8 cellular contexts compared by ENCODE assay signal in genomic region chr6:132812756-132813172, GRCh38. TPM values are rescaled to one million over a fixed set of nuclear protein-coding genes. Genes with fewer than 3 reads are reported as not detected.
DNase-seq lines count a peak whose midpoint lies in the region; ATAC-seq and TF ChIP-seq lines count a peak whose summit lies in the region.

No MANE protein-coding gene starts in this region.

- H3K4me2 ChIP-seq in osteoblast (ENCODE audit: insufficient read depth, low read length), result peak overlapping the region; percentile 92

- peak overlapping the region; percentile 100 for H2AFZ ChIP-seq in osteoblast (ENCODE audit: low read length)

- H3K27me3 Mint-ChIP-seq in endodermal cell (ENCODE audit: insufficient read depth), result peaks cover 3% of the 10 kb centered on the region

- no peaks in the 10 kb centered on the region for H3K4me1 ChIP-seq in endodermal cell (ENCODE audit: control insufficient read depth, insufficient read depth, low read length)
- H3K4me1 ChIP-seq in osteoblast (ENCODE audit: insufficient read depth, low read length), result peaks cover 36% of the 10 kb centered on the region

- H3K9ac ChIP-seq in endodermal cell (ENCODE audit: extremely low read depth, low read length, poor library complexity, severe bottlenecking), result peak overlapping the region; percentile 94

- H3K9me3 Mint-ChIP-seq in endodermal cell, result no peaks in the 10 kb centered on the region

- peak; percentile 26 for DNase-seq in NCI-H748 treated with DMSO at 0.1 percent for 48 hours (lab: John Stamatoyannopoulos, UW)
- peak; percentile 44 for DNase-seq in endodermal cell
- DNase-seq in osteoblast (ENCODE audit: insufficient read length, low spot score, missing footprints), result no peak
- no peak for DNase-seq in amniotic stem cell (lab: John Stamatoyannopoulos, UW)
- no peak for DNase-seq in NAMALWA (ENCODE audit: low spot score)
- no peak for DNase-seq in hepatic stellate cell (ENCODE audit: low spot score)

- peaks cover 24% of the 10 kb centered on the region for H3K4me1 Mint-ChIP-seq in endodermal cell

- no peak for TF ChIP-seq CTCF in endodermal cell (conservative IDR thresholded peaks at IDR 0.05)
- TF ChIP-seq CTCF in osteoblast (IDR thresholded peaks at IDR 0.05; ENCODE audit: extremely low read depth, low read depth, low read length), result no peak

- peak; percentile 8 for ATAC-seq in GM21723 (IDR thresholded peaks at IDR 0.05; ENCODE audit: unreplicated experiment)

- peak overlapping the region; percentile 89 for H3K4me3 ChIP-seq in GM08714 (ENCODE audit: low read length)
- peak overlapping the region; percentile 90 for H3K4me3 ChIP-seq in endodermal cell (ENCODE audit: low read length)
- peak overlapping the region; percentile 85 for H3K4me3 ChIP-seq in osteoblast (ENCODE audit: insufficient read depth, low read length)

- H3K36me3 ChIP-seq in endodermal cell (ENCODE audit: control insufficient read depth, insufficient read depth, low read length), result peaks cover 29% of the 10 kb centered on the region
- peaks cover 30% of the 10 kb centered on the region for H3K36me3 ChIP-seq in osteoblast (ENCODE audit: insufficient read depth, low read length)

- no peaks in the 10 kb centered on the region for H3K27me3 ChIP-seq in endodermal cell (ENCODE audit: control insufficient read depth, insufficient read depth, low read length, poor library complexity, severe bottlenecking)
- H3K27me3 ChIP-seq in osteoblast (ENCODE audit: insufficient read depth, low read length), result peaks cover 34% of the 10 kb centered on the region

- H3K79me2 ChIP-seq in osteoblast (ENCODE audit: insufficient read depth, low read length), result peaks cover 24% of the 10 kb centered on the region

- H3K27ac ChIP-seq in endodermal cell (ENCODE audit: low read depth, low read length), result no peak overlapping the region
- H3K27ac ChIP-seq in osteoblast (ENCODE audit: low read depth, low read length), result peak overlapping the region; percentile 83

- H3K27ac Mint-ChIP-seq in endodermal cell, result peak overlapping the region; percentile 98

- WGBS in endodermal cell (ENCODE audit: insufficient coverage in 1 of 2, insufficient read length in 1 of 2), 2 experiments, result 7 to 22% methylated on average over 3 to 5 of the region's 5 CpGs

- H3K4me3 Mint-ChIP-seq in endodermal cell, result peak overlapping the region; percentile 99

- peaks cover 33% of the 10 kb centered on the region for H4K20me1 ChIP-seq in osteoblast (ENCODE audit: insufficient read depth, low read length)

- H3K36me3 Mint-ChIP-seq in endodermal cell (ENCODE audit: low read depth), result peaks cover 35% of the 10 kb centered on the region

- H3K9me3 ChIP-seq in endodermal cell (ENCODE audit: control insufficient read depth, low read length) (no peaks in the 10 kb centered on the region), osteoblast (ENCODE audit: low read depth, low read length) (no peaks in the 10 kb centered on the region)

RNA-seq across cellular contexts. Expression of gene RPS12, which starts 1.6 kb away (rescaled TPM):
- total RNA-seq in endodermal cell, result 1,000 to 10,000 TPM; 1,249 to 1,298 TPM
- polyA plus RNA-seq in endodermal cell (2013, experiment 1 of 2), result 2,047 TPM
- 1,835 TPM for polyA plus RNA-seq in endodermal cell (2013, experiment 2 of 2)
- 961 and 1,137 TPM in 2 replicates for total RNA-seq in osteoblast

RNA-seq across cellular contexts. Expression of gene SLC18B1, which starts 14.3 kb away (rescaled TPM):
- total RNA-seq in endodermal cell (10 to 100 TPM; 10.9 to 15.3 TPM), osteoblast (6.9 and 8.3 TPM in 2 replicates)
- 16.0 TPM for polyA plus RNA-seq in endodermal cell (2013, experiment 1 of 2)
- polyA plus RNA-seq in endodermal cell (2013, experiment 2 of 2), result 14.4 TPM

RNA-seq across cellular contexts. Expression of gene VNN2, which starts 55.1 kb away (rescaled TPM):
- total RNA-seq in endodermal cell (not detected), osteoblast (not detected in 2 replicates)
- not detected for polyA plus RNA-seq in endodermal cell (2013, experiment 1 of 2)
- not detected for polyA plus RNA-seq in endodermal cell (2013, experiment 2 of 2)

Comparison
In these comparisons a context has a peak if more than half of its experiments do, and no peak if none do; other contexts are left out.
1. DNase-seq: peak in NCI-H748 treated with DMSO at 0.1 percent for 48 hours (single experiment) and endodermal cell (single experiment); none in osteoblast (single experiment), amniotic stem cell (single experiment), NAMALWA (single experiment) and hepatic stellate cell (single experiment).
2. Peak in every context shown above with its lines, with median percentiles within 50 percentile points of each other: H3K4me3 ChIP-seq.